In genomic region chr6:155765275-155766194, GRCh38 we compare ENCODE assay signal across 1 cellular context.
A peak's percentile ranks its signal among the peaks of the same experiment; 100 is the strongest.
TF ChIP-seq lines count a peak whose summit lies in the region.

No MANE protein-coding gene starts in this region.

TF ChIP-seq in SK-N-SH, 30 proteins besides CTCF, POLR2A, EP300 and RAD21:
- TF ChIP-seq JUND (IDR thresholded peaks at IDR 0.05), result peak; percentile 75
- no peak for TF ChIP-seq SMC3 (IDR thresholded peaks at IDR 0.05; ENCODE audit: low read depth, low read length)
- no peak for TF ChIP-seq CHD2 (IDR thresholded peaks at IDR 0.05; ENCODE audit: low read length, partially characterized antibody)
- TF ChIP-seq MXI1 (IDR thresholded peaks at IDR 0.05; ENCODE audit: low read depth, low read length), result no peak
- TF ChIP-seq, protein P1, sequence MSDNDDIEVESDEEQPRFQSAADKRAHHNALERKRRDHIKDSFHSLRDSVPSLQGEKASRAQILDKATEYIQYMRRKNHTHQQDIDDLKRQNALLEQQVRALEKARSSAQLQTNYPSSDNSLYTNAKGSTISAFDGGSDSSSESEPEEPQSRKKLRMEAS (IDR thresholded peaks at IDR 0.05; ENCODE audit: low read depth), result no peak
- no peak for TF ChIP-seq TAF1 (IDR thresholded peaks at IDR 0.05; ENCODE audit: borderline replicate concordance, low read depth, low read length)
- no peak for TF ChIP-seq RCOR1 (IDR thresholded peaks at IDR 0.05; ENCODE audit: low read length)
- no peak for TF ChIP-seq GATA2 (CRISPR knock-in tag; IDR thresholded peaks at IDR 0.05)
- no peak for TF ChIP-seq USF1 (IDR thresholded peaks at IDR 0.05; ENCODE audit: borderline replicate concordance, low read depth)
- TF ChIP-seq GABPA (IDR thresholded peaks at IDR 0.05; ENCODE audit: low read depth), result no peak
- peak; percentile 59 for TF ChIP-seq TCF12 (IDR thresholded peaks at IDR 0.05)
- TF ChIP-seq REST (IDR thresholded peaks at IDR 0.05; ENCODE audit: low read depth, low read length), result no peak
- no peak; the same call in 1 of the 2 replicates for TF ChIP-seq ELF1 (IDR thresholded peaks at IDR 0.05)
- no peak for TF ChIP-seq MEF2A (IDR thresholded peaks at IDR 0.05; ENCODE audit: borderline replicate concordance, low read depth)
- peak; percentile 38 for TF ChIP-seq PBX3 (IDR thresholded peaks at IDR 0.05)
- no peak for TF ChIP-seq IRF3 (IDR thresholded peaks at IDR 0.05; ENCODE audit: low read depth, low read length)
- TF ChIP-seq YY1 (IDR thresholded peaks at IDR 0.05; ENCODE audit: low read depth), result no peak; the same call in 1 of the 2 replicates
- TF ChIP-seq POLR2AphosphoS5 (IDR thresholded peaks at IDR 0.05; ENCODE audit: low read depth, low read length), result no peak
- TF ChIP-seq SIN3A (IDR thresholded peaks at IDR 0.05; ENCODE audit: borderline replicate concordance, low read depth, low read length), result no peak
- no peak for TF ChIP-seq RFX5 (IDR thresholded peaks at IDR 0.05; ENCODE audit: low read length)
- TF ChIP-seq EZH2phosphoT487 (IDR thresholded peaks at IDR 0.05; ENCODE audit: borderline replicate concordance, low read depth), result no peak
- TF ChIP-seq, protein P2, sequence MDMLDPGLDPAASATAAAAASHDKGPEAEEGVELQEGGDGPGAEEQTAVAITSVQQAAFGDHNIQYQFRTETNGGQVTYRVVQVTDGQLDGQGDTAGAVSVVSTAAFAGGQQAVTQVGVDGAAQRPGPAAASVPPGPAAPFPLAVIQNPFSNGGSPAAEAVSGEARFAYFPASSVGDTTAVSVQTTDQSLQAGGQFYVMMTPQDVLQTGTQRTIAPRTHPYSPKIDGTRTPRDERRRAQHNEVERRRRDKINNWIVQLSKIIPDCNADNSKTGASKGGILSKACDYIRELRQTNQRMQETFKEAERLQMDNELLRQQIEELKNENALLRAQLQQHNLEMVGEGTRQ (IDR thresholded peaks at IDR 0.05; ENCODE audit: borderline replicate concordance, low read depth, low read length), result no peak
- no peak for TF ChIP-seq FOXJ3 (CRISPR knock-in tag; IDR thresholded peaks at IDR 0.05)
- TF ChIP-seq RXRA (IDR thresholded peaks at IDR 0.05; ENCODE audit: borderline replicate concordance, low read depth), result no peak
- peak; percentile 66; the same call in 1 of the 2 replicates for TF ChIP-seq TEAD4 (IDR thresholded peaks at IDR 0.05; ENCODE audit: borderline replicate concordance, insufficient read depth)
- TF ChIP-seq FOSL2 (IDR thresholded peaks at IDR 0.05; ENCODE audit: borderline replicate concordance, low read depth), result peak; percentile 67
- peak; percentile 29; the same call in 1 of the 2 replicates for TF ChIP-seq NFIC (IDR thresholded peaks at IDR 0.05; ENCODE audit: borderline replicate concordance)
- TF ChIP-seq NRF1 (IDR thresholded peaks at IDR 0.05; ENCODE audit: low read depth, low read length), result no peak
